ENCODE assay signal across 15 cellular contexts in the genomic region with DNA sequence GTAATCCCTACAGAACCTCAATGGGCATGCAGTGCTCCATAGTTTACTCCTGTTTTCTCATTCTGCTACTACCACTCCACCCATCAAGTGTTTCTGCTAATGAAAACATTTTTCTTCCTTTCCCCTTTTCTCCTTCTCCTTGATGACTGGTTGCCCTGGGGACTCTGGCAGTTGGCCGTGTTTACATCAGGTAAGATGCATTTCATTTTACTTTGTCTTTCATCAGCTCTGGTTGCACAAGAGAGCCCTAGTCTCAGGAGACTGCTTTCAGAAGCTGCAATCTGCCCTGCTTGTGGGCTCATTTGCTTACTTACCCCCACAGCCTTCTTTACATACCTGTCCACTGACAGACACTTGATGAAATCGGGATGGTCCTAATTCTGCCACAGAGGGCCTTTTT. TPM values are rescaled to one million over a fixed set of nuclear protein-coding genes. Genes with fewer than 3 reads are reported as not detected.
DNase-seq lines count a peak whose midpoint lies in the region; ATAC-seq and TF ChIP-seq lines count a peak whose summit lies in the region.
"Had no signal": no experiment of that assay in that cellular context is flagged by ENCODE, and none has a peak within 500 bp of the region (broad histone marks: within the 10 kb centered on the region; RNA-seq: fewer than 3 reads in every experiment).

No MANE protein-coding gene starts in this region.

- 48 to 66% methylated on average over 2 of the region's 2 CpGs for WGBS in GM23248 (ENCODE audit: low coverage in 1 of 2, low lambda C conversion rate in 2 of 2, missing lambda C conversion rate in 2 of 2), 2 experiments

- peaks cover 50% of the 10 kb centered on the region for H3K79me2 ChIP-seq in GM23248 (ENCODE audit: insufficient read depth)
- peaks cover 42% of the 10 kb centered on the region for H3K79me2 ChIP-seq in osteoblast (ENCODE audit: insufficient read depth, low read length)

- no peaks in the 10 kb centered on the region for H3K27me3 ChIP-seq in GM23248 (replicated peaks; ENCODE audit: insufficient read depth)
- no peaks in the 10 kb centered on the region for H3K27me3 ChIP-seq in osteoblast (ENCODE audit: insufficient read depth, low read length)

- H3F3A ChIP-seq in GM23248 (ENCODE audit: insufficient read depth) = peaks cover 15% of the 10 kb centered on the region; the same call in 1 of the 2 replicates

- no peaks in the 10 kb centered on the region for H4K20me1 ChIP-seq in GM23248 (ENCODE audit: insufficient read depth)
- peaks cover under 1% of the 10 kb centered on the region for H4K20me1 ChIP-seq in osteoblast (ENCODE audit: insufficient read depth, low read length)

- H3K4me2 ChIP-seq in GM23248 (ENCODE audit: unreplicated experiment) (peak overlapping the region; percentile 3), osteoblast (ENCODE audit: insufficient read depth, low read length) (no peak overlapping the region)

- H3K36me3 ChIP-seq in GM23248 (ENCODE audit: low read depth) (peaks cover 13% of the 10 kb centered on the region; the same call in 1 of the 2 replicates), osteoblast (ENCODE audit: insufficient read depth, low read length) (peaks cover 28% of the 10 kb centered on the region)

- H3K9me2 ChIP-seq in GM23248 (ENCODE audit: insufficient read depth) = no peaks in the 10 kb centered on the region

- in situ Hi-C loops in GM23248 (cut with MboI) = no loop called here

- DNase-seq in GM23248 (peak; percentile 58), NCI-H226 (peak; percentile 3), osteoblast (ENCODE audit: insufficient read length, low spot score, missing footprints) (no peak), NOMO-1 treated with dmso at 0.1 percent for 144 hours (lab: John Stamatoyannopoulos, UW; ENCODE audit: unreplicated experiment) (no peak), superior temporal gyrus (ENCODE audit: extremely low spot score) (no peak), NCI-H524 (lab: John Stamatoyannopoulos, UW) (no peak)
- DNase-seq: activated CD4-positive, alpha-beta T cell treated with anti-CD3 and anti-CD28 coated beads, Interleukin-2, amount 50 U/mL, for 48 hours; NCI-H1417 treated with DMSO at 0.1 percent for 48 hours; nephron progenitor cell had no signal

- H3K9me3 ChIP-seq in GM23248 (ENCODE audit: low read depth) (no peaks in the 10 kb centered on the region), osteoblast (ENCODE audit: low read depth, low read length) (no peaks in the 10 kb centered on the region)
- H3K9me3 ChIP-seq: thoracic aorta had no signal

- H3K4me1 ChIP-seq in GM23248 (ENCODE audit: insufficient read depth) (peaks cover 17% of the 10 kb centered on the region), osteoblast (ENCODE audit: insufficient read depth, low read length) (peaks cover 11% of the 10 kb centered on the region)

- TF ChIP-seq CTCF in osteoblast (IDR thresholded peaks at IDR 0.05; ENCODE audit: extremely low read depth, low read depth, low read length) = no peak

- no peak overlapping the region for H3K4me3 ChIP-seq in GM23248
- H3K4me3 ChIP-seq in osteoblast (ENCODE audit: insufficient read depth, low read length) = no peak overlapping the region
- H3K4me3 ChIP-seq: GM12878, thoracic aorta had no signal

- H3K9ac ChIP-seq in GM23248 = peak overlapping the region; percentile 54

- no peak overlapping the region for H2AFZ ChIP-seq in GM23248
- no peak overlapping the region for H2AFZ ChIP-seq in osteoblast (ENCODE audit: low read length)

- ATAC-seq in HG03442 (IDR thresholded peaks at IDR 0.05; ENCODE audit: unreplicated experiment) = no peak
- ATAC-seq: GM12878, left lobe of liver, Panc1 had no signal

- H3K27ac ChIP-seq in GM23248 (peak overlapping the region; percentile 71), cingulate gyrus (ENCODE audit: low read depth, low read length) (peak overlapping the region; percentile 23), osteoblast (ENCODE audit: low read depth, low read length) (peak overlapping the region; percentile 24)
- H3K27ac ChIP-seq: thoracic aorta had no signal

RNA-seq across cellular contexts. Expression of gene LIMK2, which starts 19.6 kb away (rescaled TPM):
- total RNA-seq in GM23248 (2014; rRNA removed; shearing (Covaris generic)) = 19.3 and 19.5 TPM in 2 replicates
- polyA plus RNA-seq in GM23248 (2016; fragmentation: Nextera tagmentation; extraction: Ambion mirVana) = 10.7 and 11.1 TPM in 2 replicates
- total RNA-seq in osteoblast = 25.0 and 29.8 TPM in 2 replicates

RNA-seq across cellular contexts. Expression of gene RNF185, which starts 32.5 kb away (rescaled TPM):
- total RNA-seq in GM23248 (2014; rRNA removed; shearing (Covaris generic)) = 46.2 and 47.3 TPM in 2 replicates
- 49.8 and 52.0 TPM in 2 replicates for polyA plus RNA-seq in GM23248 (2016; fragmentation: Nextera tagmentation; extraction: Ambion mirVana)
- total RNA-seq in osteoblast = 48.0 and 51.8 TPM in 2 replicates

RNA-seq across cellular contexts. Expression of gene PLA2G3, which starts 52.2 kb away (rescaled TPM):
- total RNA-seq in GM23248 (2014; rRNA removed; shearing (Covaris generic)) = not detected in 2 replicates
- not detected in 2 replicates for polyA plus RNA-seq in GM23248 (2016; fragmentation: Nextera tagmentation; extraction: Ambion mirVana)
- 0.29 and 0.36 TPM in 2 replicates for total RNA-seq in osteoblast
- total RNA-seq: GM12878, left lobe of liver, thoracic aorta had no signal

Comparison
In these comparisons a context has a peak if more than half of its experiments do, and no peak if none do; other contexts are left out.
1. DNase-seq: peak in GM23248 (single experiment) and NCI-H226 (single experiment); none in osteoblast (single experiment), NOMO-1 treated with dmso at 0.1 percent for 144 hours (single experiment), superior temporal gyrus (single experiment) and NCI-H524 (0 of 2).
2. Peak in every context shown above with its lines, with median percentiles within 50 percentile points of each other: H3K27ac ChIP-seq.